ENCODE assay signal across 1 cellular context in the genomic region with DNA sequence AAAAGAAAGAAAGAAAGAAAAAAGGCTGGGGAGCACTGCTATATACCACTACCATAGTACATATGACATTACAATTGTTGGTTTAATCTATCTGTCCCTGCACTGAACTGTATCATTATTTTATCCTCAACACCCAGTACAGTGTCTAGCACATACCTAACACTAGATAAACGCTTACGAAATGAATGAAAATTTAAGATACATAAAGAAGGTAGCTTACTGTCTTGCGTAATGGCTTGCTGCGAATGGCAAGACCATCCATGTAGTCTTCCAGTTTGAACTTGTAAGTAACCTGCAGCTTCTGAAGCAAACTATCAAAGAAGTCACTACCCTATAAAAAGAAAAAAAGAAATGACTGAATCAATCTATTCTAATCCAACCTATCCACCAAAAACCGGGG.
A peak's percentile ranks its signal among the peaks of the same experiment; 100 is the strongest.
TF ChIP-seq lines count a peak whose summit lies in the region.

No MANE protein-coding gene starts in this region.

TF ChIP-seq in HepG2, 621 proteins besides CTCF, POLR2A, EP300 and RAD21:
- 0 out of 2 replicates have a peak, but pooled peaks have one; percentile 61 for TF ChIP-seq CEBPB (IDR thresholded peaks at IDR 0.05; ENCODE audit: borderline replicate concordance, low read depth, low read length)
- TF ChIP-seq SNRNP70 (IDR thresholded peaks at IDR 0.05; ENCODE audit: low read depth, low read length), result no peak
